In genomic region chr11:34748036-34748435, GRCh38 we compare ENCODE assay signal across 22 cellular contexts.
"Had no signal": no experiment of that assay in that cellular context is flagged by ENCODE, and none has a peak within 500 bp of the region (broad histone marks: within the 10 kb centered on the region; RNA-seq: fewer than 3 reads in every experiment).

No MANE protein-coding gene starts in this region.

- ATAC-seq: heart left ventricle, left ventricle myocardium superior, sciatic nerve had no signal

- H3K4me1 ChIP-seq: esophagus muscularis mucosa had no signal

- H3K9me3 ChIP-seq: esophagus muscularis mucosa, heart left ventricle, prostate gland, stomach had no signal

- H3K36me3 ChIP-seq: esophagus muscularis mucosa, heart left ventricle, prostate gland, stomach had no signal

- DNase-seq: cortex of kidney; dorsolateral prefrontal cortex; effector CD8-positive, alpha-beta T cell; heart left ventricle; hippocampal formation; left colon; left ventricle myocardium superior; mesenchymal stem cell; midbrain; retina; stimulated activated CD4-positive, alpha-beta T cell treated with anti-CD3 and anti-CD28 coated beads, Interleukin-2, amount 100 ng/mL, for 24 hours; stimulated activated CD4-positive, alpha-beta T cell treated with anti-CD3 and anti-CD28 coated beads, Interleukin-4, amount 100 ng/mL, for 4 hours; stimulated activated naive CD4-positive, alpha-beta T cell; stomach; substantia nigra; trophoblast cell had no signal

- H3K4me3 ChIP-seq: dorsolateral prefrontal cortex, esophagus muscularis mucosa, heart left ventricle, lung, prostate gland, skin epidermis, stomach had no signal

- H3K27ac ChIP-seq: dorsolateral prefrontal cortex, esophagus muscularis mucosa, heart left ventricle, parathyroid adenoma had no signal

- H3K27me3 ChIP-seq: dorsolateral prefrontal cortex, esophagus muscularis mucosa, heart left ventricle, stomach had no signal
